Comparison of ENCODE assay signal across 19 cellular contexts in genomic region chr15:82650046-82650670, GRCh38. TPM values are rescaled to one million over a fixed set of nuclear protein-coding genes. Genes with fewer than 3 reads are reported as not detected.
DNase-seq lines count a peak whose midpoint lies in the region; ATAC-seq and TF ChIP-seq lines count a peak whose summit lies in the region.
"Had no signal": no experiment of that assay in that cellular context is flagged by ENCODE, and none has a peak within 500 bp of the region (broad histone marks: within the 10 kb centered on the region; RNA-seq: fewer than 3 reads in every experiment).

No MANE protein-coding gene starts in this region.

- H3K27me3 ChIP-seq in esophagus squamous epithelium = peaks cover 0 to 49% (median 16%) of the 10 kb centered on the region in 4 donors

- H3K36me3 ChIP-seq in esophagus squamous epithelium = no peaks in the 10 kb centered on the region

- peak; percentile 37 to 77 for DNase-seq in hippocampal formation (lab: John Stamatoyannopoulos, UW)
- peak; percentile 97 for DNase-seq in pons (ENCODE audit: low spot score)
- DNase-seq in NCI-H2196 treated with DMSO at 0.1 percent for 48 hours (lab: John Stamatoyannopoulos, UW; ENCODE audit: unreplicated experiment) = no peak
- DNase-seq in esophagus squamous epithelium (lab: John Stamatoyannopoulos, UW) = no peak
- DNase-seq in SW480 (ENCODE audit: low spot score) = no peak
- DNase-seq: CD4-positive, CD25-positive, alpha-beta regulatory T cell; DMS79 treated with DMSO at 0.1 percent for 48 hours; GDM1; H9; MM.1S; NCI-H1105; NCI-H1694 treated with DMSO at 0.1 percent for 48 hours; NCI-H446 treated with DMSO at 0.1 percent for 48 hours; NCI-H774 had no signal

- peak; percentile 32 for ATAC-seq in GM21447 (IDR thresholded peaks at IDR 0.05; ENCODE audit: unreplicated experiment)
- no peak for ATAC-seq in GM19452 (IDR thresholded peaks at IDR 0.05; ENCODE audit: unreplicated experiment)

- no peak overlapping the region for H3K4me3 ChIP-seq in esophagus squamous epithelium

- TF ChIP-seq CTCF in esophagus squamous epithelium (IDR thresholded peaks at IDR 0.05) = no peak

- H3K27ac ChIP-seq in angular gyrus (ENCODE audit: low read depth, low read length) (peak overlapping the region; percentile 94), esophagus squamous epithelium (no peak overlapping the region)
- H3K27ac ChIP-seq: KMS-11 had no signal

- TF ChIP-seq POLR2A in esophagus squamous epithelium (IDR thresholded peaks at IDR 0.05) = no peak

- peaks cover 12 to 31% (median 15%) of the 10 kb centered on the region in 3 donors for H3K4me1 ChIP-seq in esophagus squamous epithelium

- intact Hi-C loops in esophagus squamous epithelium (cut with DNase I) = no loop called here

- H3K9me3 ChIP-seq in esophagus squamous epithelium = no peaks in the 10 kb centered on the region

RNA-seq across cellular contexts. Expression of gene CPEB1, which starts 3.0 kb away (rescaled TPM):
- total RNA-seq in esophagus squamous epithelium = 1 to 10 TPM in 2 of 4 donors, under 1 TPM in 2; 0.13 to 4.0 (median 1.4) TPM
- total RNA-seq: A673; CD4-positive, CD25-positive, alpha-beta regulatory T cell had no signal

RNA-seq across cellular contexts. Expression of gene AP3B2, which starts 59.5 kb away (rescaled TPM):
- 1 to 10 TPM in 2 of 4 donors, under 1 TPM in 1, not detected in 1; 0.62 to 3.2 (median 1.7) TPM for total RNA-seq in esophagus squamous epithelium

Comparison
In these comparisons a context has a peak if more than half of its experiments do, and no peak if none do; other contexts are left out.
1. DNase-seq: peak in hippocampal formation (2 of 2) and pons (single experiment); none in NCI-H2196 treated with DMSO at 0.1 percent for 48 hours (single experiment), esophagus squamous epithelium (single experiment) and SW480 (single experiment).